ENCODE assay signal across 8 cellular contexts in genomic region chr2:206765242-206766056, GRCh38. TPM values are rescaled to one million over a fixed set of nuclear protein-coding genes. Genes with fewer than 3 reads are reported as not detected.
DNase-seq lines count a peak whose midpoint lies in the region; ATAC-seq and TF ChIP-seq lines count a peak whose summit lies in the region.

Gene FASTKD2, plus strand, starts transcription at chr2:206765606. Its CDS starts 1,088 bp downstream, at chr2:206766694.
Gene MDH1B, minus strand, starts transcription at chr2:206765328. Its CDS starts 57 bp downstream, at chr2:206765271.

- H3K79me2 ChIP-seq in SK-N-SH (ENCODE audit: insufficient read depth): peaks cover 48% of the 10 kb centered on the region
- H3K79me2 ChIP-seq in osteoblast (ENCODE audit: insufficient read depth, low read length): peaks cover 33% of the 10 kb centered on the region

- H3K36me3 Mint-ChIP-seq in activated naive CD8-positive, alpha-beta T cell: peaks cover 10% of the 10 kb centered on the region

- TF ChIP-seq CTCF in GM06990 (IDR thresholded peaks at IDR 0.05; ENCODE audit: insufficient read depth, low read length, poor library complexity, severe bottlenecking) (no peak), SK-N-SH (IDR thresholded peaks at IDR 0.05) (no peak), osteoblast (IDR thresholded peaks at IDR 0.05; ENCODE audit: extremely low read depth, low read depth, low read length) (no peak), thoracic aorta (IDR thresholded peaks at IDR 0.05) (no peak)

- H3K4me1 ChIP-seq in SK-N-SH (ENCODE audit: control insufficient read depth in 1 of 2, insufficient read depth in 2 of 2, low read depth in 1 of 2, low read length in 1 of 2) (peaks cover 0 to 5% of the 10 kb centered on the region in 2 experiments; a peak in 2 of 4 replicates), osteoblast (ENCODE audit: insufficient read depth, low read length) (peaks cover 5% of the 10 kb centered on the region), thoracic aorta (ENCODE audit: control insufficient read depth in 1 of 2, low read depth in 2 of 2) (peaks cover 13 to 40% of the 10 kb centered on the region in 2 donors)

- under 1% methylated on average over 27 of the region's 46 CpGs for WGBS in SK-N-SH (ENCODE audit: low lambda C conversion rate)

- H3K9me3 Mint-ChIP-seq in activated naive CD8-positive, alpha-beta T cell (ENCODE audit: low read depth): no peaks in the 10 kb centered on the region

- intact Hi-C loops in head of caudate nucleus (cut with DNase I): no loop called here

- H3K9ac ChIP-seq in SK-N-SH: peak within 1 kb of the TSS; percentile 79

- no peak for TF ChIP-seq EP300 in SK-N-SH (IDR thresholded peaks at IDR 0.05; ENCODE audit: borderline replicate concordance in 1 of 2, low read depth in 1 of 2, low read length in 1 of 2)

- peak; percentile 94 for ATAC-seq in HG02588 (IDR thresholded peaks at IDR 0.05; ENCODE audit: unreplicated experiment)
- peak; percentile 99 for ATAC-seq in thoracic aorta (ENCODE audit: insufficient number of reproducible peaks, low FRiP score, low read depth)

- H4K20me1 ChIP-seq in SK-N-SH (ENCODE audit: insufficient read depth) (no peaks in the 10 kb centered on the region), osteoblast (ENCODE audit: insufficient read depth, low read length) (peaks cover 7% of the 10 kb centered on the region)

- POLR2A ChIA-PET in SK-N-SH (lab: Yijun Ruan, JAX): interaction anchor here (0.8 kb wide), 2 partner anchors 17 to 108 kb away, joined by 3 to 5 read pairs; no protein-coding TSS in a partner anchor

- H3F3A ChIP-seq in SK-N-SH (replicated peaks; ENCODE audit: insufficient read depth): no peaks in the 10 kb centered on the region

- H3K36me3 ChIP-seq in GM06990 (ENCODE audit: control insufficient read depth, insufficient read depth, low read length): no peaks in the 10 kb centered on the region; the same call in none of the 2 replicates
- H3K36me3 ChIP-seq in SK-N-SH (replicated peaks in 1 of 2; ENCODE audit: control insufficient read depth in 1 of 2, insufficient read depth in 2 of 2, low read length in 1 of 2): peaks cover 26 to 32% of the 10 kb centered on the region in 2 experiments
- H3K36me3 ChIP-seq in osteoblast (ENCODE audit: insufficient read depth, low read length): peaks cover 20% of the 10 kb centered on the region
- H3K36me3 ChIP-seq in thoracic aorta: no peaks in the 10 kb centered on the region

- no peaks in the 10 kb centered on the region for H3K27me3 Mint-ChIP-seq in activated naive CD8-positive, alpha-beta T cell

- H3K9me3 ChIP-seq in SK-N-SH: no peaks in the 10 kb centered on the region
- no peaks in the 10 kb centered on the region for H3K9me3 ChIP-seq in osteoblast (ENCODE audit: low read depth, low read length)
- no peaks in the 10 kb centered on the region for H3K9me3 ChIP-seq in thoracic aorta

- H3K4me2 ChIP-seq in SK-N-SH (peak within 1 kb of the TSS; percentile 82), osteoblast (ENCODE audit: insufficient read depth, low read length) (peak within 1 kb of the TSS; percentile 98)

- H2AFZ ChIP-seq in SK-N-SH (ENCODE audit: low read depth) (peak within 1 kb of the TSS; percentile 99), osteoblast (ENCODE audit: low read length) (peak within 1 kb of the TSS; percentile 96)

- TF ChIP-seq RAD21 in SK-N-SH (IDR thresholded peaks at IDR 0.05; ENCODE audit: low read length): no peak

- peak; percentile 87 for DNase-seq in GM06990 (ENCODE audit: extremely low read depth, insufficient read length)
- peak; percentile 63 for DNase-seq in NCI-H1048 (lab: John Stamatoyannopoulos, UW)
- peak; percentile 85 for DNase-seq in SK-N-SH
- DNase-seq in head of caudate nucleus: peak; percentile 72 to 94 (median 86)
- DNase-seq in osteoblast (ENCODE audit: insufficient read length, low spot score, missing footprints): peak; percentile 94
- DNase-seq in thoracic aorta (ENCODE audit: low spot score): peak; percentile 90

- peak within 1 kb of the TSS; percentile 99 for H3K27ac Mint-ChIP-seq in activated naive CD8-positive, alpha-beta T cell

- H3K27me3 ChIP-seq in GM06990 (replicated peaks; ENCODE audit: control insufficient read depth, insufficient read depth, low read length) (no peaks in the 10 kb centered on the region), SK-N-SH (ENCODE audit: insufficient read depth) (no peaks in the 10 kb centered on the region), osteoblast (ENCODE audit: insufficient read depth, low read length) (peaks cover 3% of the 10 kb centered on the region), thoracic aorta (replicated peaks; ENCODE audit: insufficient read depth) (no peaks in the 10 kb centered on the region)

- H3K9me2 ChIP-seq in SK-N-SH: no peaks in the 10 kb centered on the region

- peak within 1 kb of the TSS; percentile 91 for H3K4me3 ChIP-seq in GM06990 (replicated peaks; ENCODE audit: low read depth, low read length)
- peak within 1 kb of the TSS; percentile 73 to 92 for H3K4me3 ChIP-seq in SK-N-SH (ENCODE audit: low read depth in 2 of 2, low read length in 1 of 2)
- peak within 1 kb of the TSS; percentile 85 for H3K4me3 ChIP-seq in osteoblast (ENCODE audit: insufficient read depth, low read length)
- peak within 1 kb of the TSS; percentile 88 for H3K4me3 ChIP-seq in thoracic aorta

- peak within 1 kb of the TSS; percentile 80 to 93 for H3K27ac ChIP-seq in SK-N-SH (ENCODE audit: low read depth in 2 of 2, low read length in 1 of 2)
- peak within 1 kb of the TSS; percentile 98 for H3K27ac ChIP-seq in osteoblast (ENCODE audit: low read depth, low read length)
- peak within 1 kb of the TSS; percentile 69 to 76 for H3K27ac ChIP-seq in thoracic aorta

- peaks cover 47% of the 10 kb centered on the region for H3K4me1 Mint-ChIP-seq in activated naive CD8-positive, alpha-beta T cell (ENCODE audit: low read depth)

- CTCF ChIA-PET in SK-N-SH (lab: Yijun Ruan, JAX): interaction anchor here (0.7 to 2.5 kb wide), 8 partner anchors 9 to 213 kb away, joined by 3 to 11 read pairs (median 3); no protein-coding TSS in a partner anchor

- H3K4me3 Mint-ChIP-seq in activated naive CD8-positive, alpha-beta T cell: no peak within 1 kb of the TSS

TF ChIP-seq in SK-N-SH, 30 proteins besides CTCF, POLR2A, EP300 and RAD21 (continues in another document):
- peak; percentile 90 for TF ChIP-seq TAF1 (IDR thresholded peaks at IDR 0.05; ENCODE audit: borderline replicate concordance, low read depth, low read length)
- TF ChIP-seq FOSL2 (IDR thresholded peaks at IDR 0.05; ENCODE audit: borderline replicate concordance, low read depth): no peak
- peak; percentile 56; the same call in 1 of the 2 replicates for TF ChIP-seq ELF1 (IDR thresholded peaks at IDR 0.05)
- TF ChIP-seq YY1 (IDR thresholded peaks at IDR 0.05; ENCODE audit: low read depth): peak; percentile 96
- peak; percentile 66 for TF ChIP-seq NRF1 (IDR thresholded peaks at IDR 0.05; ENCODE audit: low read depth, low read length)
- TF ChIP-seq RFX5 (IDR thresholded peaks at IDR 0.05; ENCODE audit: low read length): no peak
- TF ChIP-seq MAX (IDR thresholded peaks at IDR 0.05; ENCODE audit: low read depth): peak; percentile 81
- peak; percentile 83 for TF ChIP-seq MXI1 (IDR thresholded peaks at IDR 0.05; ENCODE audit: low read depth, low read length)
- TF ChIP-seq ZBTB33 (IDR thresholded peaks at IDR 0.05; ENCODE audit: borderline replicate concordance, low read depth): peak; percentile 100

RNA-seq across cellular contexts. Expression of gene FASTKD2, which starts in this region (rescaled TPM):
- 15.1 and 22.8 TPM in 2 replicates for polyA plus RNA-seq in SK-N-SH (2012; rRNA removed)
- polyA plus RNA-seq in SK-N-SH (2012; cell fraction: cytosol; rRNA removed): 18.2 and 18.3 TPM in 2 replicates
- 18.8 and 37.6 TPM in 2 replicates for polyA plus RNA-seq in SK-N-SH (2012; cell fraction: nucleus; rRNA removed)
- total RNA-seq in osteoblast (35.8 and 39.2 TPM in 2 replicates), thoracic aorta (10 to 100 TPM; 21.9 to 32.6 TPM)

RNA-seq across cellular contexts. Expression of gene MDH1B, which starts in this region (rescaled TPM):
- polyA plus RNA-seq in SK-N-SH (2012; rRNA removed): 1.7 and 2.8 TPM in 2 replicates
- 2.2 and 2.6 TPM in 2 replicates for polyA plus RNA-seq in SK-N-SH (2012; cell fraction: cytosol; rRNA removed)
- 2.5 and 3.6 TPM in 2 replicates for polyA plus RNA-seq in SK-N-SH (2012; cell fraction: nucleus; rRNA removed)
- total RNA-seq in osteoblast (0.88 and 2.2 TPM in 2 replicates), thoracic aorta (1 to 10 TPM in 1 of 2 donors, not detected in 1; 1.4 TPM)

Comparison
In these comparisons a context has a peak if more than half of its experiments do, and no peak if none do; other contexts are left out.
1. Peak in every context shown above with its lines: DNase-seq, ATAC-seq, H3K4me3 ChIP-seq and H3K27ac ChIP-seq.